ENCODE assay signal across 28 cellular contexts in genomic region chrX:125883169-125883568, GRCh38.
"Had no signal": no experiment of that assay in that cellular context is flagged by ENCODE, and none has a peak within 500 bp of the region (broad histone marks: within the 10 kb centered on the region; RNA-seq: fewer than 3 reads in every experiment).

No MANE protein-coding gene starts in this region.

- FAIRE-seq: pancreas, small intestine, urothelium cell line had no signal

- H3K27ac ChIP-seq: neutrophil, pancreas, psoas muscle, right lobe of liver, sigmoid colon, stomach, thoracic aorta, thyroid gland, tibial nerve, upper lobe of left lung, vagina had no signal

- H3K9me3 ChIP-seq: neutrophil, psoas muscle, right lobe of liver, sigmoid colon, thoracic aorta, thyroid gland had no signal

- H3K4me3 ChIP-seq: pancreas, psoas muscle, right lobe of liver, sigmoid colon, stomach, thoracic aorta, thyroid gland, tibial nerve, upper lobe of left lung, vagina had no signal

- H3K27me3 Mint-ChIP-seq: progenitor cell of endocrine pancreas; stimulated activated naive B cell treated with anti-CD40 and anti-IgM and Interleukin-4, amounts not matched to agents 10 μg/mL and 1 μg/mL and 100 μg/mL, for 72 hours; stimulated activated naive CD8-positive, alpha-beta T cell treated with anti-CD3 and anti-CD28 coated beads, Interleukin-15, Interleukin-2, amounts not matched to agents 100 ng/mL and 50 ng/mL, for 24 hours had no signal

- H3K36me3 ChIP-seq: neutrophil, pancreas, right lobe of liver, sigmoid colon, stomach, thoracic aorta, thyroid gland, tibial nerve, upper lobe of left lung, vagina had no signal

- H3K4me3 Mint-ChIP-seq: natural killer cell; nephron; neural crest cell; stimulated activated effector memory CD8-positive, alpha-beta T cell treated with anti-CD3 and anti-CD28 coated beads, Interleukin-12 subunit alpha, Interleukin-12 subunit beta, amount 100 ng/mL, for 72 hours; stimulated activated naive B cell treated with anti-CD40 and anti-IgM and Interleukin-4, amounts not matched to agents 10 μg/mL and 1 μg/mL and 100 μg/mL, for 72 hours; stimulated activated naive CD8-positive, alpha-beta T cell treated with anti-CD3 and anti-CD28 coated beads, Interleukin-15, Interleukin-2, amounts not matched to agents 100 ng/mL and 50 ng/mL, for 24 hours had no signal

- H3K4me1 Mint-ChIP-seq: natural killer cell; nephron; neural crest cell; stimulated activated effector memory CD8-positive, alpha-beta T cell treated with anti-CD3 and anti-CD28 coated beads, Interleukin-12 subunit alpha, Interleukin-12 subunit beta, amount 100 ng/mL, for 72 hours; stimulated activated naive B cell treated with anti-CD40 and anti-IgM and Interleukin-4, amounts not matched to agents 10 μg/mL and 1 μg/mL and 100 μg/mL, for 72 hours had no signal

- H3K36me3 Mint-ChIP-seq: natural killer cell; stimulated activated effector memory CD8-positive, alpha-beta T cell treated with anti-CD3 and anti-CD28 coated beads, Interleukin-12 subunit alpha, Interleukin-12 subunit beta, amount 100 ng/mL, for 72 hours; stimulated activated naive B cell treated with anti-CD40 and anti-IgM and Interleukin-4, amounts not matched to agents 10 μg/mL and 1 μg/mL and 100 μg/mL, for 72 hours had no signal

- H3K9me3 Mint-ChIP-seq: stimulated activated naive CD8-positive, alpha-beta T cell treated with anti-CD3 and anti-CD28 coated beads, Interleukin-15, Interleukin-2, amounts not matched to agents 100 ng/mL and 50 ng/mL, for 24 hours had no signal

- H3K27ac Mint-ChIP-seq: natural killer cell; nephron; progenitor cell of endocrine pancreas; stimulated activated effector memory CD8-positive, alpha-beta T cell treated with anti-CD3 and anti-CD28 coated beads, Interleukin-12 subunit alpha, Interleukin-12 subunit beta, amount 100 ng/mL, for 72 hours; stimulated activated naive B cell treated with anti-CD40 and anti-IgM and Interleukin-4, amounts not matched to agents 10 μg/mL and 1 μg/mL and 100 μg/mL, for 72 hours; stimulated activated naive CD8-positive, alpha-beta T cell treated with anti-CD3 and anti-CD28 coated beads, Interleukin-15, Interleukin-2, amounts not matched to agents 100 ng/mL and 50 ng/mL, for 24 hours had no signal

- DNase-seq: natural killer cell; nucleus accumbens; psoas muscle; right cardiac atrium; right lobe of liver; sigmoid colon; small intestine; stimulated activated CD4-positive, alpha-beta T cell treated with anti-CD3 and anti-CD28 coated beads, Interleukin-15, amount 100 ng/mL, for 24 hours; stimulated activated CD4-positive, alpha-beta T cell treated with anti-CD3 and anti-CD28 coated beads, Interleukin-2, amount 100 ng/mL, for 24 hours; stimulated activated CD4-positive, alpha-beta T cell treated with anti-CD3 and anti-CD28 coated beads, Interleukin-2, amount 100 ng/mL, for 48 hours; stimulated activated CD4-positive, alpha-beta T cell treated with anti-CD3 and anti-CD28 coated beads, Interleukin-4, amount 100 ng/mL, for 24 hours; stimulated activated naive B cell treated with anti-CD40 and anti-IgM and Interleukin-4, amounts not matched to agents 10 μg/mL and 1 μg/mL and 100 μg/mL, for 72 hours; stimulated activated naive CD4-positive, alpha-beta T cell treated with Interleukin-2 at 50 U/mL for 16 hours; stomach; thyroid gland; trophoblast cell; upper lobe of left lung had no signal

- H3K27me3 ChIP-seq: neutrophil, pancreas, right lobe of liver, sigmoid colon, stomach, thyroid gland, tibial nerve, upper lobe of left lung, vagina had no signal

- H3K4me1 ChIP-seq: pancreas, psoas muscle, right lobe of liver, sigmoid colon, stomach, thyroid gland, tibial nerve, upper lobe of left lung, vagina had no signal

- ATAC-seq: natural killer cell; pancreas; psoas muscle; right cardiac atrium; right lobe of liver; stimulated activated effector memory CD8-positive, alpha-beta T cell treated with anti-CD3 and anti-CD28 coated beads, Interleukin-12 subunit alpha, Interleukin-12 subunit beta, amount 100 ng/mL, for 72 hours; stimulated activated naive B cell treated with anti-CD40 and anti-IgM and Interleukin-4, amounts not matched to agents 10 μg/mL and 1 μg/mL and 100 μg/mL, for 72 hours had no signal
